ENCODE assay signal across 15 cellular contexts in the genomic region with DNA sequence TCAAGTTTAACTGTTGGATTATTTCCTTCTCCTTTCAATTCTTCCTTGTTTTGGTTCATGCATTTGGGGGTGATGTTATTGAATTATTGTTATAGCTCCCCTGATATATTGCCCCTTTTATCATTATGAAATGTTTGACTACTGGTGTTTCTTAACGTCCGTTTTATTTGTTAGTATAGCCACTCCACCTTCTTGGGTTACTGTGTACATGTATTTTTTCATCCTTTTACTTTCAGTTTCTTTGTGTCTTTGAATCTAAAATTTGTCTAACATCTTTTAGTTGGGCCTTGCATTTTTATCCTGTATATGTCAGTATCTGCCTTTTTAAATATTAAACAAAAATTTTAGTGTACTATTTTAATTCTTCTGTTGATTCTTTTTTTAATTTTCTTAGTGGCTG.
DNase-seq lines count a peak whose midpoint lies in the region; ATAC-seq and TF ChIP-seq lines count a peak whose summit lies in the region.
"Had no signal": no experiment of that assay in that cellular context is flagged by ENCODE, and none has a peak within 500 bp of the region (broad histone marks: within the 10 kb centered on the region; RNA-seq: fewer than 3 reads in every experiment).

No MANE protein-coding gene starts in this region.

- 0 out of 2 replicates have a peak overlapping the region, but pooled peaks have one; percentile 27 for H3K4me2 ChIP-seq in SK-N-SH
- H3K4me2 ChIP-seq in osteoblast (ENCODE audit: insufficient read depth, low read length), result peak overlapping the region; percentile 63
- H3K4me2 ChIP-seq: hepatocyte had no signal

- no peak for TF ChIP-seq EP300 in SK-N-SH (IDR thresholded peaks at IDR 0.05; ENCODE audit: borderline replicate concordance in 1 of 2, low read depth in 1 of 2, low read length in 1 of 2)

- no peaks in the 10 kb centered on the region for H3K9me3 ChIP-seq in SK-N-SH
- H3K9me3 ChIP-seq in osteoblast (ENCODE audit: low read depth, low read length), result no peaks in the 10 kb centered on the region
- H3K9me3 ChIP-seq: tibial nerve had no signal

- no peak for TF ChIP-seq CTCF in SK-N-SH (IDR thresholded peaks at IDR 0.05)
- TF ChIP-seq CTCF in choroid plexus epithelial cell (conservative IDR thresholded peaks at IDR 0.05; ENCODE audit: low read depth, low read length), result no peak
- TF ChIP-seq CTCF in osteoblast (IDR thresholded peaks at IDR 0.05; ENCODE audit: extremely low read depth, low read depth, low read length), result no peak
- no peak for TF ChIP-seq CTCF in GM13977 (IDR thresholded peaks at IDR 0.05; ENCODE audit: extremely low read depth, insufficient read depth, missing control alignments)

- peaks cover 18% of the 10 kb centered on the region for H3F3A ChIP-seq in SK-N-SH (replicated peaks; ENCODE audit: insufficient read depth)

- POLR2A ChIA-PET in SK-N-SH (lab: Yijun Ruan, JAX) (no interaction called here), HEK293T (lab: Yijun Ruan, JAX) (no interaction called here)

- no peak for ATAC-seq in SK-N-SH treated with all-trans-retinoic acid at 6 μM for 48 hours
- ATAC-seq in HG02870 (IDR thresholded peaks at IDR 0.05; ENCODE audit: unreplicated experiment), result no peak
- ATAC-seq: Right ventricle myocardium inferior had no signal

- H3K79me2 ChIP-seq in SK-N-SH (ENCODE audit: insufficient read depth), result peaks cover 45% of the 10 kb centered on the region
- peaks cover 58% of the 10 kb centered on the region for H3K79me2 ChIP-seq in osteoblast (ENCODE audit: insufficient read depth, low read length)

- H3K9me2 ChIP-seq in SK-N-SH, result no peaks in the 10 kb centered on the region

- no peaks in the 10 kb centered on the region; a peak in 1 of 4 replicates for H3K4me1 ChIP-seq in SK-N-SH (ENCODE audit: control insufficient read depth in 1 of 2, insufficient read depth in 2 of 2, low read depth in 1 of 2, low read length in 1 of 2)
- peaks cover 25% of the 10 kb centered on the region for H3K4me1 ChIP-seq in osteoblast (ENCODE audit: insufficient read depth, low read length)

- 88% methylated on average over 2 of the region's 2 CpGs for WGBS in SK-N-SH (ENCODE audit: low lambda C conversion rate)

- DNase-seq in SK-N-SH, result no peak
- peak; percentile 10 for DNase-seq in NCI-H2196 treated with DMSO at 0.1 percent for 48 hours (lab: John Stamatoyannopoulos, UW; ENCODE audit: unreplicated experiment)
- peak; percentile 34 for DNase-seq in choroid plexus epithelial cell (ENCODE audit: low read depth)
- no peak for DNase-seq in osteoblast (ENCODE audit: insufficient read length, low spot score, missing footprints)
- DNase-seq in GM13977 (ENCODE audit: low spot score), result no peak
- no peak for DNase-seq in HEK293T (ENCODE audit: extremely low spot score)
- DNase-seq: KBM-7, NCI-H146, NCI-H774 had no signal

- H3K27me3 ChIP-seq in SK-N-SH (ENCODE audit: insufficient read depth), result no peaks in the 10 kb centered on the region
- no peaks in the 10 kb centered on the region for H3K27me3 ChIP-seq in osteoblast (ENCODE audit: insufficient read depth, low read length)
- H3K27me3 ChIP-seq: hepatocyte, tibial nerve had no signal

- no peak overlapping the region for H3K9ac ChIP-seq in SK-N-SH

- H2AFZ ChIP-seq in SK-N-SH (ENCODE audit: low read depth), result no peak overlapping the region
- H2AFZ ChIP-seq in osteoblast (ENCODE audit: low read length), result no peak overlapping the region
- H2AFZ ChIP-seq: hepatocyte had no signal

- H3K4me3 ChIP-seq in SK-N-SH (ENCODE audit: low read depth in 2 of 2, low read length in 1 of 2) (no peak overlapping the region), choroid plexus epithelial cell (ENCODE audit: low read depth, low read length) (no peak overlapping the region), osteoblast (ENCODE audit: insufficient read depth, low read length) (peak overlapping the region; percentile 6)
- H3K4me3 ChIP-seq: hepatocyte, lung, tibial nerve had no signal

- TF ChIP-seq RAD21 in SK-N-SH (IDR thresholded peaks at IDR 0.05; ENCODE audit: low read length), result no peak

- CTCF ChIA-PET in SK-N-SH (lab: Yijun Ruan, JAX), result interaction anchor here (0.7 kb wide), 1 partner anchor 185 kb away, joined by 4 read pairs; no protein-coding TSS in a partner anchor
- CTCF ChIA-PET in HEK293T (lab: Yijun Ruan, JAX), result no interaction called here

- H3K27ac ChIP-seq in SK-N-SH (ENCODE audit: low read depth in 2 of 2, low read length in 1 of 2) (no peak overlapping the region), osteoblast (ENCODE audit: low read depth, low read length) (no peak overlapping the region)
- H3K27ac ChIP-seq: hepatocyte had no signal

- H3K36me3 ChIP-seq in SK-N-SH (replicated peaks in 1 of 2; ENCODE audit: control insufficient read depth in 1 of 2, insufficient read depth in 2 of 2, low read length in 1 of 2) (peaks cover 21 to 30% of the 10 kb centered on the region in 2 experiments), osteoblast (ENCODE audit: insufficient read depth, low read length) (peaks cover 41% of the 10 kb centered on the region)

- H4K20me1 ChIP-seq in SK-N-SH (ENCODE audit: insufficient read depth), result peaks cover 9% of the 10 kb centered on the region
- peaks cover 10% of the 10 kb centered on the region for H4K20me1 ChIP-seq in osteoblast (ENCODE audit: insufficient read depth, low read length)

- in situ Hi-C loops in GM13977 (cut with MboI; ENCODE audit: low pct_unique_long_range_greater_than_20kb, low sequenced_read_pairs, unreplicated experiment), result no loop called here

TF ChIP-seq in SK-N-SH, 30 proteins besides CTCF, POLR2A, EP300 and RAD21:
- no peak for TF ChIP-seq YY1 (IDR thresholded peaks at IDR 0.05; ENCODE audit: low read depth)
- no peak for TF ChIP-seq SIN3A (IDR thresholded peaks at IDR 0.05; ENCODE audit: borderline replicate concordance, low read depth, low read length)
- no peak for TF ChIP-seq RXRA (IDR thresholded peaks at IDR 0.05; ENCODE audit: borderline replicate concordance, low read depth)
- no peak for TF ChIP-seq FOSL2 (IDR thresholded peaks at IDR 0.05; ENCODE audit: borderline replicate concordance, low read depth)
- TF ChIP-seq, protein P1, sequence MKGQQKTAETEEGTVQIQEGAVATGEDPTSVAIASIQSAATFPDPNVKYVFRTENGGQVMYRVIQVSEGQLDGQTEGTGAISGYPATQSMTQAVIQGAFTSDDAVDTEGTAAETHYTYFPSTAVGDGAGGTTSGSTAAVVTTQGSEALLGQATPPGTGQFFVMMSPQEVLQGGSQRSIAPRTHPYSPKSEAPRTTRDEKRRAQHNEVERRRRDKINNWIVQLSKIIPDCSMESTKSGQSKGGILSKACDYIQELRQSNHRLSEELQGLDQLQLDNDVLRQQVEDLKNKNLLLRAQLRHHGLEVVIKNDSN (IDR thresholded peaks at IDR 0.05; ENCODE audit: borderline replicate concordance, low read depth), result no peak

TF ChIP-seq in SK-N-SH treated with all-trans-retinoic acid at 6 μM for 48 hours, 23 proteins besides CTCF, POLR2A, EP300 and RAD21:
- TF ChIP-seq TCF4 (CRISPR knock-in tag; IDR thresholded peaks at IDR 0.05; ENCODE audit: borderline replicate concordance) (no peak), ZNF8 (CRISPR knock-in tag; IDR thresholded peaks at IDR 0.05) (no peak), BACH2 (CRISPR knock-in tag; IDR thresholded peaks at IDR 0.05; ENCODE audit: borderline replicate concordance) (no peak), CSDC2 (CRISPR knock-in tag; IDR thresholded peaks at IDR 0.05) (no peak)
- TF ChIP-seq, protein P2, sequence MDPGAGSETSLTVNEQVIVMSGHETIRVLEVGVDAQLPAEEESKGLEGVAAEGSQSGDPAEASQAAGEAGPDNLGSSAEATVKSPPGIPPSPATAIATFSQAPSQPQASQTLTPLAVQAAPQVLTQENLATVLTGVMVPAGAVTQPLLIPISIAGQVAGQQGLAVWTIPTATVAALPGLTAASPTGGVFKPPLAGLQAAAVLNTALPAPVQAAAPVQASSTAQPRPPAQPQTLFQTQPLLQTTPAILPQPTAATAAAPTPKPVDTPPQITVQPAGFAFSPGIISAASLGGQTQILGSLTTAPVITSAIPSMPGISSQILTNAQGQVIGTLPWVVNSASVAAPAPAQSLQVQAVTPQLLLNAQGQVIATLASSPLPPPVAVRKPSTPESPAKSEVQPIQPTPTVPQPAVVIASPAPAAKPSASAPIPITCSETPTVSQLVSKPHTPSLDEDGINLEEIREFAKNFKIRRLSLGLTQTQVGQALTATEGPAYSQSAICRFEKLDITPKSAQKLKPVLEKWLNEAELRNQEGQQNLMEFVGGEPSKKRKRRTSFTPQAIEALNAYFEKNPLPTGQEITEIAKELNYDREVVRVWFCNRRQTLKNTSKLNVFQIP (CRISPR knock-in tag; IDR thresholded peaks at IDR 0.05; ENCODE audit: borderline replicate concordance, low read depth), result no peak

TF ChIP-seq in HEK293T, 16 proteins besides CTCF, POLR2A, EP300 and RAD21:
- no peak for TF ChIP-seq SUZ12 (IDR thresholded peaks at IDR 0.05)
- TF ChIP-seq SP1 (IDR thresholded peaks at IDR 0.05), result no peak
- no peak for TF ChIP-seq LEF1 (IDR thresholded peaks at IDR 0.05; ENCODE audit: borderline replicate concordance)
- no peak for TF ChIP-seq TARDBP (IDR thresholded peaks at IDR 0.05)
- TF ChIP-seq PKNOX1 (IDR thresholded peaks at IDR 0.05), result no peak
- TF ChIP-seq FOXK2 (IDR thresholded peaks at IDR 0.05), result no peak
- TF ChIP-seq CTBP1 (IDR thresholded peaks at IDR 0.05; ENCODE audit: borderline replicate concordance), result no peak
- TF ChIP-seq BHLHE40 (IDR thresholded peaks at IDR 0.05; ENCODE audit: borderline replicate concordance), result no peak
- no peak for TF ChIP-seq L3MBTL2 (conservative IDR thresholded peaks at IDR 0.05)
- TF ChIP-seq ZNF384 (IDR thresholded peaks at IDR 0.05), result no peak
- TF ChIP-seq FOXA1 (IDR thresholded peaks at IDR 0.05), result no peak
- no peak for TF ChIP-seq ELF4 (IDR thresholded peaks at IDR 0.05)

Comparison
In these comparisons a context has a peak if more than half of its experiments do, and no peak if none do; other contexts are left out.
1. DNase-seq: peak in NCI-H2196 treated with DMSO at 0.1 percent for 48 hours (single experiment) and choroid plexus epithelial cell (single experiment); none in SK-N-SH (single experiment), osteoblast (single experiment), GM13977 (single experiment) and HEK293T (single experiment).